13 cellular contexts compared by ENCODE assay signal in the genomic region with DNA sequence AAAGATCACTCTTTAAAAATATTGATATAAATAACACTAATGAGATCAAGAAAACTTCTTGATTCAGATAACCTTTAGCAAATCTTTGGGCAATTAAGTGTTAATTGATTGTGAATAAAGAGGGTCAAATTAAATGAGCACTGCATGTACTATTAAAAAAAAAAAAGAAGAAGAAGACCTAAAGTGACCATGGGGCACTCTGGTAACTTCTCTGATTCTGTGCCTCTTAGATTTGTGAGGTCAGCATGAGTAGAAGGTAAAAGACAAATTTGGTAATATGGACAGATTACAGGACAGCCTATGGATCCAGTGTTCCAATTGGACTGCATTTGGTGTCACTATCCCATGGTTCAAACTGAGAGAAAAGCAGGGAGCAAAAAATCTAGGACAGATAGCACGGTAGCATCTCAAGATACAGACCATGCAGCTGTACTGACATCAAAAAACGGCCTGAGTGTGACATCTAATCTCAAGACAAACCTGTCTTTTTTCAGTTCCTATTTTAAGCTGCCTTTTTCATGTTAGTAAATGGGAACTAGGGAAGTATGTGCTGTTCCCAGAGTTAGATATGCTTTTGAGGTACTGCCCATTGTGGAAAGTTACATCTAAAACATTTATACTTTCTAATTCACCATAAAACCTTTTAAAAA.
DNase-seq lines count a peak whose midpoint lies in the region; ATAC-seq, FAIRE-seq and TF ChIP-seq lines count a peak whose summit lies in the region.
"Had no signal": no experiment of that assay in that cellular context is flagged by ENCODE, and none has a peak within 500 bp of the region (broad histone marks: within the 10 kb centered on the region; RNA-seq: fewer than 3 reads in every experiment).

No MANE protein-coding gene starts in this region.

- peak; percentile 30 for ATAC-seq in GM19351 (IDR thresholded peaks at IDR 0.05; ENCODE audit: unreplicated experiment)
- peak; percentile 40 for ATAC-seq in HG02642 (IDR thresholded peaks at IDR 0.05; ENCODE audit: poor library complexity, unreplicated experiment)
- peak; percentile 30 for ATAC-seq in HG03354 (IDR thresholded peaks at IDR 0.05; ENCODE audit: poor library complexity, severe bottlenecking, unreplicated experiment)
- no peak for ATAC-seq in Right ventricle myocardium inferior
- ATAC-seq: activated CD4-positive, alpha-beta T cell treated with anti-CD3 and anti-CD28 coated beads for 36 hours had no signal

- TF ChIP-seq CTCF in neural progenitor cell (IDR thresholded peaks at IDR 0.05) (no peak), D721Med (IDR thresholded peaks at IDR 0.05; ENCODE audit: insufficient read depth, missing control alignments) (no peak)

- no peaks in the 10 kb centered on the region for H4K20me1 ChIP-seq in neural progenitor cell (ENCODE audit: low read depth)

- H3K36me3 ChIP-seq in neural progenitor cell: no peaks in the 10 kb centered on the region
- H3K36me3 ChIP-seq: thyroid gland had no signal

- no peaks in the 10 kb centered on the region for H3K27me3 Mint-ChIP-seq in neural progenitor cell (ENCODE audit: insufficient read depth, low read depth)
- H3K27me3 Mint-ChIP-seq: activated CD4-positive, alpha-beta T cell treated with anti-CD3 and anti-CD28 coated beads for 36 hours; CD4-positive, alpha-beta memory T cell had no signal

- FAIRE-seq in D721Med (lab: Jason Lieb, UNC): no peak

- no peak for DNase-seq in neural progenitor cell (ENCODE audit: low spot score)
- no peak for DNase-seq in Right ventricle myocardium inferior (ENCODE audit: missing footprints)
- no peak for DNase-seq in NCI-H1092 (lab: John Stamatoyannopoulos, UW)
- DNase-seq in D721Med (ENCODE audit: insufficient read length, low spot score): no peak
- DNase-seq: activated CD4-positive, alpha-beta T cell treated with anti-CD3 and anti-CD28 coated beads for 36 hours; CD4-positive, alpha-beta memory T cell; KBM-7; NCI-H2081; stimulated activated CD4-positive, alpha-beta T cell treated with anti-CD3 and anti-CD28 coated beads, Interleukin-12 subunit alpha, Interleukin-12 subunit beta, amount 100 ng/mL, for 4 hours; thyroid gland had no signal

- intact Hi-C loops in Right ventricle myocardium inferior (cut with DNase I): no loop called here

- H3F3A ChIP-seq in neural progenitor cell (ENCODE audit: low read depth): no peaks in the 10 kb centered on the region

- no peak overlapping the region for H3K4me3 ChIP-seq in neural progenitor cell
- H3K4me3 ChIP-seq: thyroid gland had no signal

- peak overlapping the region; percentile 77 for H2AFZ ChIP-seq in neural progenitor cell (replicated peaks)

- no peak overlapping the region for H3K27ac ChIP-seq in neural progenitor cell
- H3K27ac ChIP-seq: thyroid gland had no signal

- no peak overlapping the region for H3K27ac Mint-ChIP-seq in neural progenitor cell
- H3K27ac Mint-ChIP-seq: activated CD4-positive, alpha-beta T cell treated with anti-CD3 and anti-CD28 coated beads for 36 hours; CD4-positive, alpha-beta memory T cell had no signal

- peaks cover 24% of the 10 kb centered on the region for H3K4me1 ChIP-seq in neural progenitor cell
- H3K4me1 ChIP-seq: thyroid gland had no signal

- no peaks in the 10 kb centered on the region for H3K27me3 ChIP-seq in neural progenitor cell
- H3K27me3 ChIP-seq: thyroid gland had no signal

- no peaks in the 10 kb centered on the region for H3K4me1 Mint-ChIP-seq in neural progenitor cell
- H3K4me1 Mint-ChIP-seq: CD4-positive, alpha-beta memory T cell had no signal

- H3K4me2 ChIP-seq in neural progenitor cell: no peak overlapping the region

- H3K79me2 ChIP-seq in neural progenitor cell (ENCODE audit: low read depth): no peaks in the 10 kb centered on the region

- H3K9me3 Mint-ChIP-seq in neural progenitor cell: no peaks in the 10 kb centered on the region

- H3K9ac ChIP-seq in neural progenitor cell: no peak overlapping the region

- H3K36me3 Mint-ChIP-seq in neural progenitor cell: no peaks in the 10 kb centered on the region
- H3K36me3 Mint-ChIP-seq: CD4-positive, alpha-beta memory T cell had no signal

- no peaks in the 10 kb centered on the region for H3K9me3 ChIP-seq in neural progenitor cell (ENCODE audit: low read depth)
- H3K9me3 ChIP-seq: thyroid gland had no signal

- H3K4me3 Mint-ChIP-seq in neural progenitor cell: no peak overlapping the region
- H3K4me3 Mint-ChIP-seq: activated CD4-positive, alpha-beta T cell treated with anti-CD3 and anti-CD28 coated beads for 36 hours; CD4-positive, alpha-beta memory T cell had no signal
